In genomic region chr11:10861799-10862198, GRCh38 we compare ENCODE assay signal across 19 cellular contexts. TPM values are rescaled to one million over a fixed set of nuclear protein-coding genes. Genes with fewer than 3 reads are reported as not detected.
A peak's percentile ranks its signal among the peaks of the same experiment; 100 is the strongest.
DNase-seq lines count a peak whose midpoint lies in the region; ATAC-seq, FAIRE-seq and TF ChIP-seq lines count a peak whose summit lies in the region.
"Had no signal": no experiment of that assay in that cellular context is flagged by ENCODE, and none has a peak within 500 bp of the region (broad histone marks: within the 10 kb centered on the region; RNA-seq: fewer than 3 reads in every experiment).

No MANE protein-coding gene starts in this region.

- TF ChIP-seq EP300 in HepG2 (IDR thresholded peaks at IDR 0.05; ENCODE audit: low read depth in 2 of 2, low read length in 2 of 2) (no peak), HepG2 (CRISPR knock-in tag; IDR thresholded peaks at IDR 0.05; ENCODE audit: borderline replicate concordance) (no peak)

- H3K27ac Mint-ChIP-seq in central memory CD8-positive, alpha-beta T cell (ENCODE audit: low read depth), result peak overlapping the region; percentile 26
- H3K27ac Mint-ChIP-seq in T-helper 17 cell, result no peak overlapping the region

- H3K27me3 ChIP-seq in HepG2 (ENCODE audit: control insufficient read depth in 1 of 2, insufficient read depth in 2 of 2, low read length in 2 of 2), result no peaks in the 10 kb centered on the region; a peak in 1 of 5 replicates
- no peaks in the 10 kb centered on the region for H3K27me3 ChIP-seq in right lobe of liver
- no peaks in the 10 kb centered on the region for H3K27me3 ChIP-seq in psoas muscle (ENCODE audit: insufficient read depth in 3 of 3, low read length in 2 of 3)
- no peaks in the 10 kb centered on the region for H3K27me3 ChIP-seq in vagina

- 88% methylated on average over 1 of the region's 1 CpG for WGBS in HepG2 (ENCODE audit: low lambda C conversion rate)
- 93% methylated on average over 1 of the region's 1 CpG for WGBS in right lobe of liver (ENCODE audit: insufficient coverage, low coverage, low lambda C conversion rate, missing lambda C conversion rate)
- WGBS in psoas muscle, 3 donors, result 100% methylated on average over 1 of the region's 1 CpG

- H3K79me2 ChIP-seq in HepG2 (ENCODE audit: insufficient read depth, low read length) (peaks cover 7% of the 10 kb centered on the region), OCI-LY7 (ENCODE audit: insufficient read depth, low read depth, low read length) (peaks cover 15% of the 10 kb centered on the region)

- in situ Hi-C loops in HepG2 (cut with HindIII; ENCODE audit: extremely low pct_ligation_motif_present, low pct_unique_long_range_greater_than_20kb), result no loop called here

- H3K4me1 Mint-ChIP-seq in central memory CD8-positive, alpha-beta T cell, result peaks cover 20% of the 10 kb centered on the region
- peaks cover 18% of the 10 kb centered on the region for H3K4me1 Mint-ChIP-seq in T-helper 17 cell

- no peaks in the 10 kb centered on the region for H3K9me3 ChIP-seq in HepG2 (ENCODE audit: low read length)
- no peaks in the 10 kb centered on the region for H3K9me3 ChIP-seq in right lobe of liver
- H3K9me3 ChIP-seq in psoas muscle, result no peaks in the 10 kb centered on the region
- H3K9me3 ChIP-seq in vagina, result no peaks in the 10 kb centered on the region
- no peaks in the 10 kb centered on the region for H3K9me3 ChIP-seq in T-helper 17 cell (ENCODE audit: control insufficient read depth, low read length, poor library complexity, severe bottlenecking)
- H3K9me3 ChIP-seq in OCI-LY7 (ENCODE audit: low read length), result no peaks in the 10 kb centered on the region

- no peak for TF ChIP-seq CTCF in HepG2 (CRISPR knock-in tag; IDR thresholded peaks at IDR 0.05)
- TF ChIP-seq CTCF in right lobe of liver (IDR thresholded peaks at IDR 0.05), result no peak
- TF ChIP-seq CTCF in psoas muscle (IDR thresholded peaks at IDR 0.05), result no peak
- no peak for TF ChIP-seq CTCF in vagina (IDR thresholded peaks at IDR 0.05)
- TF ChIP-seq CTCF in OCI-LY7 (conservative IDR thresholded peaks at IDR 0.05; ENCODE audit: low read length), result no peak

- H3K4me2 ChIP-seq in HepG2 (ENCODE audit: low read depth, low read length), result no peak overlapping the region
- no peak overlapping the region for H3K4me2 ChIP-seq in OCI-LY7 (ENCODE audit: low read length)
- H3K4me2 ChIP-seq: PC-9 had no signal

- H3K4me1 ChIP-seq in HepG2 (ENCODE audit: insufficient read depth, low read length), result peaks cover 8% of the 10 kb centered on the region; the same call in 1 of the 2 replicates
- H3K4me1 ChIP-seq in right lobe of liver, result peaks cover 0 to 7% (median under 1%) of the 10 kb centered on the region in 4 donors
- peaks cover 37% of the 10 kb centered on the region for H3K4me1 ChIP-seq in psoas muscle
- peaks cover 26% of the 10 kb centered on the region for H3K4me1 ChIP-seq in vagina
- peaks cover 9% of the 10 kb centered on the region for H3K4me1 ChIP-seq in OCI-LY7 (ENCODE audit: insufficient read depth, low read length, poor library complexity, severe bottlenecking)

- no peak for ATAC-seq in HepG2
- ATAC-seq in right lobe of liver, result no peak
- ATAC-seq in central memory CD8-positive, alpha-beta T cell (replicated peaks; ENCODE audit: extremely low read depth, poor library complexity, severe bottlenecking), result no peak
- no peak for ATAC-seq in psoas muscle
- no peak for ATAC-seq in T-helper 17 cell
- ATAC-seq: HCT116 had no signal

- TF ChIP-seq POLR2A in HepG2 (IDR thresholded peaks at IDR 0.05; ENCODE audit: insufficient read depth in 1 of 2, low read depth in 2 of 2, low read length in 2 of 2), result no peak
- no peak for TF ChIP-seq POLR2A in right lobe of liver (IDR thresholded peaks at IDR 0.05)
- TF ChIP-seq POLR2A in vagina (IDR thresholded peaks at IDR 0.05), result no peak

- H3K36me3 ChIP-seq in HepG2 (replicated peaks in 1 of 2; ENCODE audit: control insufficient read depth in 1 of 2, insufficient read depth in 2 of 2, low read length in 2 of 2) (no peaks in the 10 kb centered on the region), right lobe of liver (no peaks in the 10 kb centered on the region), psoas muscle (ENCODE audit: insufficient read depth in 1 of 2, low read depth in 1 of 2) (no peaks in the 10 kb centered on the region), vagina (no peaks in the 10 kb centered on the region), OCI-LY7 (ENCODE audit: insufficient read depth, low read length) (no peaks in the 10 kb centered on the region; the same call in 1 of the 2 replicates)

- no peaks in the 10 kb centered on the region for H3K9me3 Mint-ChIP-seq in central memory CD8-positive, alpha-beta T cell

- no peaks in the 10 kb centered on the region for H4K20me1 ChIP-seq in HepG2 (ENCODE audit: insufficient read depth, low read length)
- no peaks in the 10 kb centered on the region for H4K20me1 ChIP-seq in OCI-LY7 (ENCODE audit: insufficient read depth, low read length)

- BruUV-seq in HepG2 (replicated peaks; lab: Mats Ljungman, UMichigan) (no TSS peak), OCI-LY7 (replicated peaks; lab: Mats Ljungman, UMichigan) (no TSS peak)

- H3K36me3 Mint-ChIP-seq in central memory CD8-positive, alpha-beta T cell (ENCODE audit: insufficient read depth), result peaks cover 18% of the 10 kb centered on the region
- peaks cover 3% of the 10 kb centered on the region for H3K36me3 Mint-ChIP-seq in T-helper 17 cell (ENCODE audit: low read depth)

- H2AFZ ChIP-seq in HepG2 (ENCODE audit: low read length) (no peak overlapping the region), OCI-LY7 (ENCODE audit: low read length) (no peak overlapping the region)
- H2AFZ ChIP-seq: GM23248, PC-9 had no signal

- H3K4me3 Mint-ChIP-seq in central memory CD8-positive, alpha-beta T cell, result no peak overlapping the region
- no peak overlapping the region for H3K4me3 Mint-ChIP-seq in T-helper 17 cell

- no peak for FAIRE-seq in HepG2 (lab: Jason Lieb, UNC)

- no peak for DNase-seq in HepG2 (ENCODE audit: low spot score)
- DNase-seq in right lobe of liver, result no peak
- DNase-seq in central memory CD8-positive, alpha-beta T cell (ENCODE audit: low spot score in 2 of 2), result no peak
- DNase-seq in psoas muscle, result no peak
- DNase-seq in vagina (ENCODE audit: extremely low spot score in 2 of 2), result no peak
- DNase-seq in T-helper 17 cell, result no peak
- no peak for DNase-seq in OCI-LY7 (ENCODE audit: low spot score)
- no peak for DNase-seq in T-helper 2 cell
- DNase-seq: COR-L47, DMS153, EL, GM23248, KBM-7, NCI-H1417 treated with DMSO at 0.1 percent for 48 hours, NCI-H2029 treated with DMSO at 0.1 percent for 48 hours, NCI-H748 treated with DMSO at 0.1 percent for 48 hours, PC-9 had no signal

- TF ChIP-seq RAD21 in HepG2 (CRISPR knock-in tag; IDR thresholded peaks at IDR 0.05), result no peak

- no peak overlapping the region for H3K9ac ChIP-seq in HepG2 (ENCODE audit: insufficient read depth, low read depth, low read length)
- H3K9ac ChIP-seq: GM23248 had no signal

- no peaks in the 10 kb centered on the region for H3K9me2 ChIP-seq in OCI-LY7 (ENCODE audit: insufficient read depth, low read length)

- CTCF ChIA-PET in HepG2 (lab: Yijun Ruan, JAX; ENCODE audit: low intra/inter-chr PET ratio, low total read pairs), result no interaction called here
- CTCF ChIA-PET in OCI-LY7 (lab: Charles Lee; ENCODE audit: unreplicated experiment), result interaction anchor here (0.6 kb wide), 1 partner anchor 321 kb away, joined by 3 read pairs; the partner anchor contains the start of gene RNF141

- H3K27ac ChIP-seq in HepG2 (ENCODE audit: extremely low read length, insufficient read depth, low read length), result no peak overlapping the region
- H3K27ac ChIP-seq in right lobe of liver, result no peak overlapping the region
- H3K27ac ChIP-seq in psoas muscle, result peak overlapping the region; percentile 92
- peak overlapping the region; percentile 20 for H3K27ac ChIP-seq in vagina
- H3K27ac ChIP-seq in OCI-LY7 (ENCODE audit: low read depth, low read length, poor library complexity, severe bottlenecking), result no peak overlapping the region
- H3K27ac ChIP-seq: C4-2B, GM23248, PC-9 had no signal

- no peak overlapping the region for H3K4me3 ChIP-seq in HepG2 (replicated peaks in 1 of 3; ENCODE audit: insufficient read depth in 1 of 3, low read depth in 2 of 3, low read length in 3 of 3)
- no peak overlapping the region for H3K4me3 ChIP-seq in right lobe of liver
- no peak overlapping the region for H3K4me3 ChIP-seq in psoas muscle
- H3K4me3 ChIP-seq in vagina, result no peak overlapping the region
- H3K4me3 ChIP-seq in OCI-LY7 (ENCODE audit: low read depth, low read length, poor library complexity, severe bottlenecking), result no peak overlapping the region
- H3K4me3 ChIP-seq: GM23248, PC-9 had no signal

- no peaks in the 10 kb centered on the region for H3K27me3 Mint-ChIP-seq in central memory CD8-positive, alpha-beta T cell
- H3K27me3 Mint-ChIP-seq in T-helper 17 cell, result no peaks in the 10 kb centered on the region

- POLR2A ChIA-PET in HepG2 (lab: Yijun Ruan, JAX), result no interaction called here
- POLR2A ChIA-PET in OCI-LY7 (lab: Charles Lee), result interaction anchor here (1.3 kb wide), 1 partner anchor 53 kb away, joined by 4 read pairs; the partner anchor contains the start of gene EIF4G2

- intact Hi-C loops in HepG2 (cut with micrococcal nuclease; ENCODE audit: unreplicated experiment), result no loop called here
- intact Hi-C loops in right lobe of liver (cut with DNase I), result no loop called here
- intact Hi-C loops in psoas muscle (cut with DNase I), result loop anchor here in 1 of 2 donors (1.0 kb wide), 1 partner anchor 34 kb away; no protein-coding TSS in a partner anchor
- intact Hi-C loops in vagina (cut with DNase I), result no loop called here
- intact Hi-C loops in OCI-LY7 (cut with micrococcal nuclease; ENCODE audit: unreplicated experiment), result no loop called here

RNA-seq across cellular contexts. Expression of gene ZBED5, which starts 3.9 kb away (rescaled TPM):
- total RNA-seq in HepG2 (2016; rRNA removed; fragmentation: Illumina TruSeq; extraction: Trizol) (11.7 and 18.2 TPM in 2 replicates), right lobe of liver (10 to 100 TPM in 2 of 6 experiments, 1 to 10 TPM in 4; 7.0 to 11.7 (median 8.7) TPM), psoas muscle (10 to 100 TPM; 25.5 to 47.8 (median 29.4) TPM), vagina (40.8 TPM), T-helper 17 cell (10 to 100 TPM; 56.6 to 64.2 TPM), OCI-LY7 (2022) (71.9 and 86.6 TPM in 2 replicates)
- 2.6 and 3.5 TPM in 2 replicates for total RNA-seq in HepG2 (2016; cell fraction: cytosol; rRNA removed; fragmentation: Illumina TruSeq; extraction: Trizol; ENCODE audit: low read depth)
- 12.8 and 16.3 TPM in 2 replicates for total RNA-seq in HepG2 (2016; cell fraction: insoluble cytoplasmic fraction; rRNA removed; fragmentation: Illumina TruSeq; extraction: Trizol)
- total RNA-seq in HepG2 (2016; cell fraction: membrane; rRNA removed; fragmentation: Illumina TruSeq; extraction: Trizol), result 7.1 and 8.0 TPM in 2 replicates
- total RNA-seq in HepG2 (2016; cell fraction: nucleus; rRNA removed; fragmentation: Illumina TruSeq; extraction: Trizol), result 41.6 and 42.3 TPM in 2 replicates
- polyA plus RNA-seq in HepG2 (2011; rRNA removed) (30.4 and 38.6 TPM in 2 replicates), psoas muscle (10 to 100 TPM; 20.0 to 39.6 (median 20.8) TPM)
- 12.1 and 15.9 TPM in 2 replicates for polyA plus RNA-seq in HepG2 (2011; cell fraction: cytosol; rRNA removed)
- 32.3 and 43.5 TPM in 2 replicates for polyA plus RNA-seq in HepG2 (2011; cell fraction: nucleus; rRNA removed)
- polyA plus RNA-seq in HepG2 (2012), result 13.2 and 15.8 TPM in 2 replicates
- 0.96 and 1.2 TPM in 2 replicates for polyA plus RNA-seq in HepG2 (2016; cell fraction: cytosol; fragmentation: Illumina TruSeq; extraction: Trizol; ENCODE audit: low read depth)
- 14.0 and 15.2 TPM in 2 replicates for polyA plus RNA-seq in HepG2 (2016; cell fraction: insoluble cytoplasmic fraction; fragmentation: Illumina TruSeq; extraction: Trizol; ENCODE audit: low read depth)
- 2.6 and 3.1 TPM in 2 replicates for polyA plus RNA-seq in HepG2 (2016; cell fraction: membrane; fragmentation: Illumina TruSeq; extraction: Trizol; ENCODE audit: low read depth)
- 70.9 and 72.1 TPM in 2 replicates for polyA plus RNA-seq in HepG2 (2016; cell fraction: nucleus; fragmentation: Illumina TruSeq; extraction: Trizol; ENCODE audit: insufficient read depth, low read depth)
- polyA minus RNA-seq in HepG2 (2011; rRNA and poly(A)+ RNA removed; ENCODE audit: low replicate concordance), result 122 and 258 TPM in 2 replicates
- 15.7 and 19.7 TPM in 2 replicates for polyA minus RNA-seq in HepG2 (2011; cell fraction: cytosol; rRNA and poly(A)+ RNA removed)
- polyA minus RNA-seq in HepG2 (2011; cell fraction: nucleus; rRNA and poly(A)+ RNA removed), result 88.1 and 103 TPM in 2 replicates
- 37.6 and 42.1 TPM in 2 replicates for total RNA-seq in OCI-LY7 (2014; rRNA removed; shearing (Covaris generic))

RNA-seq across cellular contexts. Expression of gene EIF4G2, which starts 53.1 kb away (rescaled TPM):
- total RNA-seq in HepG2 (2016; rRNA removed; fragmentation: Illumina TruSeq; extraction: Trizol) (546 and 803 TPM in 2 replicates), right lobe of liver (100 to 1,000 TPM; 229 to 373 (median 302) TPM), psoas muscle (100 to 1,000 TPM; 652 to 809 (median 709) TPM), vagina (368 TPM), T-helper 17 cell (100 to 1,000 TPM; 819 to 942 TPM), OCI-LY7 (2022) (502 and 503 TPM in 2 replicates)
- total RNA-seq in HepG2 (2016; cell fraction: cytosol; rRNA removed; fragmentation: Illumina TruSeq; extraction: Trizol; ENCODE audit: low read depth), result 73.8 and 95.4 TPM in 2 replicates
- total RNA-seq in HepG2 (2016; cell fraction: insoluble cytoplasmic fraction; rRNA removed; fragmentation: Illumina TruSeq; extraction: Trizol), result 522 and 797 TPM in 2 replicates
- total RNA-seq in HepG2 (2016; cell fraction: membrane; rRNA removed; fragmentation: Illumina TruSeq; extraction: Trizol), result 313 and 368 TPM in 2 replicates
- 384 and 431 TPM in 2 replicates for total RNA-seq in HepG2 (2016; cell fraction: nucleus; rRNA removed; fragmentation: Illumina TruSeq; extraction: Trizol)
- polyA plus RNA-seq in HepG2 (2011; rRNA removed) (290 and 362 TPM in 2 replicates), psoas muscle (100 to 1,000 TPM; 308 to 726 (median 645) TPM)
- polyA plus RNA-seq in HepG2 (2011; cell fraction: cytosol; rRNA removed), result 158 and 238 TPM in 2 replicates
- polyA plus RNA-seq in HepG2 (2011; cell fraction: nucleus; rRNA removed), result 257 and 286 TPM in 2 replicates
- 312 and 316 TPM in 2 replicates for polyA plus RNA-seq in HepG2 (2012)
- 33.7 and 42.4 TPM in 2 replicates for polyA plus RNA-seq in HepG2 (2016; cell fraction: cytosol; fragmentation: Illumina TruSeq; extraction: Trizol; ENCODE audit: low read depth)
- polyA plus RNA-seq in HepG2 (2016; cell fraction: insoluble cytoplasmic fraction; fragmentation: Illumina TruSeq; extraction: Trizol; ENCODE audit: low read depth), result 793 and 841 TPM in 2 replicates
- 156 and 196 TPM in 2 replicates for polyA plus RNA-seq in HepG2 (2016; cell fraction: membrane; fragmentation: Illumina TruSeq; extraction: Trizol; ENCODE audit: low read depth)
- polyA plus RNA-seq in HepG2 (2016; cell fraction: nucleus; fragmentation: Illumina TruSeq; extraction: Trizol; ENCODE audit: insufficient read depth, low read depth), result 494 and 516 TPM in 2 replicates
- 292 and 575 TPM in 2 replicates for polyA minus RNA-seq in HepG2 (2011; rRNA and poly(A)+ RNA removed; ENCODE audit: low replicate concordance)
- polyA minus RNA-seq in HepG2 (2011; cell fraction: cytosol; rRNA and poly(A)+ RNA removed), result 452 and 495 TPM in 2 replicates
- polyA minus RNA-seq in HepG2 (2011; cell fraction: nucleus; rRNA and poly(A)+ RNA removed), result 406 and 495 TPM in 2 replicates
- 312 and 317 TPM in 2 replicates for total RNA-seq in OCI-LY7 (2014; rRNA removed; shearing (Covaris generic))

Comparison
In these comparisons a context has a peak if more than half of its experiments do, and no peak if none do; other contexts are left out.
1. H3K27ac ChIP-seq: peak in psoas muscle (single experiment) and vagina (single experiment); none in HepG2 (single experiment), right lobe of liver (0 of 3) and OCI-LY7 (single experiment).